ENCODE assay signal across 1 cellular context in the genomic region with DNA sequence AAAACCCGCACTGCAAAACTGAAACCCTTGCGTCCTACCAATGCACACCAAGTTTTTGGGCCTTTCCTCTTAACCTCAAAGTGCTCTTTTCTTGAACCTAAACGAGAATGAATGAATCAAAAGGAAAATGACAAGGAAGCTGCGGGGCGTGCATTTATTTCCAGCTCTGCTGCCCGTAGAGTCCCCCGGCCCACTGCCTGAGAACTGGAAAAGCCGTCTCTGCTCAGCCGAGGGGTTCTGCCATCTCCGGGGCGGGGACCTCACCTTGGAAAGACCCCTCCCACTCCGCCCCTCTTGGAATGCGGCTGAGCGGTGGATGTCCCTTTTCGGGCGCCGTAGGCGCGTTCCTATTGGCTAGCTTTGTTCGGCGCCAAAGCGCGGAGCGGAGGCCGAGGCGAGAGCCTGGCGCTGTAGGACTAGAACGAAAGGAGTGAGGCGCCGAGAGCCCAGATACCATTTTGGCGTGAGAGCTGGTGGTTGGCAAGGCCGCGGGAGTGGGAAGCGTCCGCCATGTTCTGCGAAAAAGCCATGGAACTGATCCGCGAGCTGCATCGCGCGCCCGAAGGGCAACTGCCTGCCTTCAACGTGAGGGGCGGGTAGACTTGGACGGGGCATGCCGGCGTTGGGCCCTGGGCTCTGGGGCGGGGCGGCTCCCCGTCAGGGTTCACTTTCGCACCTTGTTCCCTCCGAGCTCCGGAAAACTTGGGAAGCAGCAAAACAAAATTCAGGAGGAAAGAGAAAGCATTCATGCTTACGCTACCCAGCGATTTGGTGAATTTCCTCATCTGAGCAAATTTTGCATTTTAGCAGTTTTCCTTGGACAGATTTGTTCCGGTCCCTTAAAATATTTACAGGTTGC.
TF ChIP-seq lines count a peak whose summit lies in the region.

TSS of gene GINS1 (plus strand) at position 363 of the 859 bp plus-strand sequence. CDS start at position 511, 148 bp downstream.

TF ChIP-seq in HCT116, 20 proteins besides CTCF, POLR2A, EP300 and RAD21 (continued from another document):
- TF ChIP-seq ZBTB33 (IDR thresholded peaks at IDR 0.05; ENCODE audit: extremely low read depth, insufficient replicate concordance, low read length) (peak; percentile 76), SRF (IDR thresholded peaks at IDR 0.05; ENCODE audit: low read depth) (no peak), FOSL1 (IDR thresholded peaks at IDR 0.05; ENCODE audit: low read depth) (no peak), SIN3A (IDR thresholded peaks at IDR 0.05; ENCODE audit: low read depth) (peak; percentile 84), ZFX (IDR thresholded peaks at IDR 0.05) (peak; percentile 83; the same call in 1 of the 2 replicates), SP1 (IDR thresholded peaks at IDR 0.05; ENCODE audit: low read depth) (peak; percentile 85), YY1 (IDR thresholded peaks at IDR 0.05; ENCODE audit: extremely low read depth, insufficient replicate concordance, low read depth, low read length) (no peak), EGR1 (IDR thresholded peaks at IDR 0.05; ENCODE audit: low read depth) (0 out of 2 replicates have a peak, but pooled peaks have one; percentile 40), EZH2 (IDR thresholded peaks at IDR 0.05) (no peak), CBX3 (IDR thresholded peaks at IDR 0.05; ENCODE audit: low read depth) (peak; percentile 75; the same call in 1 of the 2 replicates), ELF1 (IDR thresholded peaks at IDR 0.05; ENCODE audit: borderline replicate concordance, low read depth) (peak; percentile 41; the same call in 1 of the 2 replicates), CEBPB (IDR thresholded peaks at IDR 0.05; ENCODE audit: low read depth) (no peak), POLR2AphosphoS5 (IDR thresholded peaks at IDR 0.05; ENCODE audit: low read depth, low read length) (peak; percentile 84), EZH2phosphoT487 (IDR thresholded peaks at IDR 0.05; ENCODE audit: borderline replicate concordance) (no peak)
- TF ChIP-seq, protein P1, sequence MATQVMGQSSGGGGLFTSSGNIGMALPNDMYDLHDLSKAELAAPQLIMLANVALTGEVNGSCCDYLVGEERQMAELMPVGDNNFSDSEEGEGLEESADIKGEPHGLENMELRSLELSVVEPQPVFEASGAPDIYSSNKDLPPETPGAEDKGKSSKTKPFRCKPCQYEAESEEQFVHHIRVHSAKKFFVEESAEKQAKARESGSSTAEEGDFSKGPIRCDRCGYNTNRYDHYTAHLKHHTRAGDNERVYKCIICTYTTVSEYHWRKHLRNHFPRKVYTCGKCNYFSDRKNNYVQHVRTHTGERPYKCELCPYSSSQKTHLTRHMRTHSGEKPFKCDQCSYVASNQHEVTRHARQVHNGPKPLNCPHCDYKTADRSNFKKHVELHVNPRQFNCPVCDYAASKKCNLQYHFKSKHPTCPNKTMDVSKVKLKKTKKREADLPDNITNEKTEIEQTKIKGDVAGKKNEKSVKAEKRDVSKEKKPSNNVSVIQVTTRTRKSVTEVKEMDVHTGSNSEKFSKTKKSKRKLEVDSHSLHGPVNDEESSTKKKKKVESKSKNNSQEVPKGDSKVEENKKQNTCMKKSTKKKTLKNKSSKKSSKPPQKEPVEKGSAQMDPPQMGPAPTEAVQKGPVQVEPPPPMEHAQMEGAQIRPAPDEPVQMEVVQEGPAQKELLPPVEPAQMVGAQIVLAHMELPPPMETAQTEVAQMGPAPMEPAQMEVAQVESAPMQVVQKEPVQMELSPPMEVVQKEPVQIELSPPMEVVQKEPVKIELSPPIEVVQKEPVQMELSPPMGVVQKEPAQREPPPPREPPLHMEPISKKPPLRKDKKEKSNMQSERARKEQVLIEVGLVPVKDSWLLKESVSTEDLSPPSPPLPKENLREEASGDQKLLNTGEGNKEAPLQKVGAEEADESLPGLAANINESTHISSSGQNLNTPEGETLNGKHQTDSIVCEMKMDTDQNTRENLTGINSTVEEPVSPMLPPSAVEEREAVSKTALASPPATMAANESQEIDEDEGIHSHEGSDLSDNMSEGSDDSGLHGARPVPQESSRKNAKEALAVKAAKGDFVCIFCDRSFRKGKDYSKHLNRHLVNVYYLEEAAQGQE (IDR thresholded peaks at IDR 0.05; ENCODE audit: low read depth), result no peak
